ENCODE assay signal across 24 cellular contexts in the genomic region with DNA sequence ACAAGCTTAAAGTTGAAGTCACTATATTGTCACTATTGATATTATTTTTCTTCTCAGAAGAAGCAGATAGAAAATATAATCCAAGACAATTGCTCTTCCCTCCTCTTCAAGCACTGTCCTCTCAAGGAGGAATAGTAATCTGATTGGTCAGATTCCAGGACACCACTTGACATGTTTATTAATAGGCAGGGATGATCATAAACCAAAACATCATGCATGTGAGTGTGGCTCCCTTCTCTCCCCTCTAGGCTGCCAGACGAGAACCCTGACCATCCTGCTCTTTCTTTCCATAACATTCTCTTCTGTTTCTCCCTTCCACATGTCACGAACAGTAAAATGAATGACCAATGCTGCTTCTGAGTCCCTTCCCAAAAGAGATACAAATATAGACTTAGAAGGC. TPM values are rescaled to one million over a fixed set of nuclear protein-coding genes. Genes with fewer than 3 reads are reported as not detected.
DNase-seq lines count a peak whose midpoint lies in the region; ATAC-seq and TF ChIP-seq lines count a peak whose summit lies in the region.
"Had no signal": no experiment of that assay in that cellular context is flagged by ENCODE, and none has a peak within 500 bp of the region (broad histone marks: within the 10 kb centered on the region; RNA-seq: fewer than 3 reads in every experiment).

No MANE protein-coding gene starts in this region.

- POLR2A ChIA-PET in SK-N-SH (lab: Yijun Ruan, JAX), result no interaction called here

- no peak overlapping the region for H3K27ac ChIP-seq in SK-N-SH (ENCODE audit: low read depth in 2 of 2, low read length in 1 of 2)
- peak overlapping the region; percentile 53; the same call in 1 of the 2 replicates for H3K27ac ChIP-seq in SK-N-MC

- H3K4me3 ChIP-seq in SK-N-SH (ENCODE audit: low read depth in 2 of 2, low read length in 1 of 2), result no peak overlapping the region
- H3K4me3 ChIP-seq in SK-N-MC, result peak overlapping the region; percentile 23; the same call in 1 of the 2 replicates
- H3K4me3 ChIP-seq: MG63 had no signal

- peaks cover 5 to 8% of the 10 kb centered on the region in 2 experiments; a peak in 3 of 4 replicates for H3K4me1 ChIP-seq in SK-N-SH (ENCODE audit: control insufficient read depth in 1 of 2, insufficient read depth in 2 of 2, low read depth in 1 of 2, low read length in 1 of 2)

- CTCF ChIA-PET in SK-N-SH (lab: Yijun Ruan, JAX), result interaction anchor here (1.2 to 1.5 kb wide), 2 partner anchors 16 to 22 kb away, joined by 3 to 5 read pairs; no protein-coding TSS in a partner anchor
- CTCF ChIA-PET in activated CD8-positive, alpha-beta memory T cell treated with anti-CD3 and anti-CD28 coated beads, Interleukin-2, amount 10 ng/mL, durations not matched to agents 7 days and 5 days (lab: Charles Lee), result interaction anchor here (1.3 kb wide), 1 partner anchor 43 kb away, joined by 3 read pairs; a partner anchor contains a TSS

- H3K79me2 ChIP-seq in SK-N-SH (ENCODE audit: insufficient read depth), result peaks cover 97% of the 10 kb centered on the region

- H3K27me3 ChIP-seq in SK-N-SH (ENCODE audit: insufficient read depth), result no peaks in the 10 kb centered on the region
- H3K27me3 ChIP-seq: MG63 had no signal

- WGBS in SK-N-SH (ENCODE audit: low lambda C conversion rate), result 86% methylated on average over 2 of the region's 2 CpGs

- H3K4me3 Mint-ChIP-seq in activated CD8-positive, alpha-beta memory T cell treated with anti-CD3 and anti-CD28 coated beads, Interleukin-2, amount 10 ng/mL, durations not matched to agents 7 days and 5 days, result no peak overlapping the region
- H3K4me3 Mint-ChIP-seq: CD8-positive, alpha-beta T cell; IgD-negative memory B cell had no signal

- peaks cover 60% of the 10 kb centered on the region for H3K4me1 Mint-ChIP-seq in activated CD8-positive, alpha-beta memory T cell treated with anti-CD3 and anti-CD28 coated beads, Interleukin-2, amount 10 ng/mL, durations not matched to agents 7 days and 5 days

- no peak overlapping the region for H3K27ac Mint-ChIP-seq in activated CD8-positive, alpha-beta memory T cell treated with anti-CD3 and anti-CD28 coated beads, Interleukin-2, amount 10 ng/mL, durations not matched to agents 7 days and 5 days
- H3K27ac Mint-ChIP-seq: CD8-positive, alpha-beta T cell had no signal

- H3K9me2 ChIP-seq in SK-N-SH, result no peaks in the 10 kb centered on the region

- H2AFZ ChIP-seq in SK-N-SH (ENCODE audit: low read depth), result no peak overlapping the region

- H3K36me3 Mint-ChIP-seq in activated CD8-positive, alpha-beta memory T cell treated with anti-CD3 and anti-CD28 coated beads, Interleukin-2, amount 10 ng/mL, durations not matched to agents 7 days and 5 days, result peaks cover 40% of the 10 kb centered on the region

- DNase-seq in SK-N-SH, result no peak
- no peak for DNase-seq in SK-N-MC (ENCODE audit: low read depth, low spot score)
- peak; percentile 68 for DNase-seq in myocyte (ENCODE audit: low read depth)
- DNase-seq in activated CD8-positive, alpha-beta memory T cell treated with anti-CD3 and anti-CD28 coated beads, Interleukin-2, amount 10 ng/mL, durations not matched to agents 7 days and 5 days, result no peak
- DNase-seq in iPS-NIHi7 (ENCODE audit: extremely low spot score), result no peak
- DNase-seq in SKM-1 treated with dmso at 0.1 percent for 144 hours (lab: John Stamatoyannopoulos, UW; ENCODE audit: unreplicated experiment), result no peak
- DNase-seq: AML-193; C1 segment of cervical spinal cord; Calu3; CD8-positive, alpha-beta T cell; GDM1; GOT3; HCEC 1CT; Karpas-422; MG63; NCI-H187 treated with DMSO at 0.1 percent for 48 hours; NCI-H2171; NCI-H345; NCI-H524 treated with DMSO at 0.1 percent for 48 hours; NCI-H82; SIG-M5 had no signal

- no peaks in the 10 kb centered on the region for H3K27me3 Mint-ChIP-seq in activated CD8-positive, alpha-beta memory T cell treated with anti-CD3 and anti-CD28 coated beads, Interleukin-2, amount 10 ng/mL, durations not matched to agents 7 days and 5 days
- H3K27me3 Mint-ChIP-seq: IgD-negative memory B cell had no signal

- H3K9ac ChIP-seq in SK-N-SH (no peak overlapping the region), SK-N-MC (ENCODE audit: insufficient read length) (no peak overlapping the region)

- H3K36me3 ChIP-seq in SK-N-SH (replicated peaks in 1 of 2; ENCODE audit: control insufficient read depth in 1 of 2, insufficient read depth in 2 of 2, low read length in 1 of 2), result peaks cover 22 to 26% of the 10 kb centered on the region in 2 experiments
- H3K36me3 ChIP-seq in SK-N-MC (ENCODE audit: insufficient read depth, low read length), result peaks cover 27% of the 10 kb centered on the region

- H3K4me2 ChIP-seq in SK-N-SH, result 0 out of 2 replicates have a peak overlapping the region, but pooled peaks have one; percentile 6

- no peak for TF ChIP-seq EP300 in SK-N-SH (IDR thresholded peaks at IDR 0.05; ENCODE audit: borderline replicate concordance in 1 of 2, low read depth in 1 of 2, low read length in 1 of 2)

- H3K9me3 Mint-ChIP-seq in activated CD8-positive, alpha-beta memory T cell treated with anti-CD3 and anti-CD28 coated beads, Interleukin-2, amount 10 ng/mL, durations not matched to agents 7 days and 5 days (ENCODE audit: low read depth), result no peaks in the 10 kb centered on the region
- H3K9me3 Mint-ChIP-seq: CD8-positive, alpha-beta T cell; IgD-negative memory B cell had no signal

- no peak for TF ChIP-seq CTCF in SK-N-SH (IDR thresholded peaks at IDR 0.05)

- peaks cover 18% of the 10 kb centered on the region for H4K20me1 ChIP-seq in SK-N-SH (ENCODE audit: insufficient read depth)

- TF ChIP-seq RAD21 in SK-N-SH (IDR thresholded peaks at IDR 0.05; ENCODE audit: low read length), result no peak

- ATAC-seq in SK-N-SH treated with all-trans-retinoic acid at 6 μM for 48 hours, result no peak; the same call in 2 of the 3 replicates
- ATAC-seq in activated CD8-positive, alpha-beta memory T cell treated with anti-CD3 and anti-CD28 coated beads, Interleukin-2, amount 10 ng/mL, durations not matched to agents 7 days and 5 days, result no peak
- ATAC-seq: CD8-positive, alpha-beta T cell; Panc1 had no signal

- H3K9me3 ChIP-seq in SK-N-SH (no peaks in the 10 kb centered on the region), SK-N-MC (ENCODE audit: low read depth, low read length) (0 out of 2 replicates have a peak, but pooled peaks cover 5% of the 10 kb centered on the region)
- H3K9me3 ChIP-seq: MG63 had no signal

- peaks cover 19% of the 10 kb centered on the region for H3F3A ChIP-seq in SK-N-SH (replicated peaks; ENCODE audit: insufficient read depth)

TF ChIP-seq in SK-N-SH, 30 proteins besides CTCF, POLR2A, EP300 and RAD21 (continues in another document):
- TF ChIP-seq CHD2 (IDR thresholded peaks at IDR 0.05; ENCODE audit: low read length, partially characterized antibody) (no peak), EZH2phosphoT487 (IDR thresholded peaks at IDR 0.05; ENCODE audit: borderline replicate concordance, low read depth) (no peak), ELF1 (IDR thresholded peaks at IDR 0.05) (no peak), FOXJ3 (CRISPR knock-in tag; IDR thresholded peaks at IDR 0.05) (no peak)
- TF ChIP-seq, protein P1, sequence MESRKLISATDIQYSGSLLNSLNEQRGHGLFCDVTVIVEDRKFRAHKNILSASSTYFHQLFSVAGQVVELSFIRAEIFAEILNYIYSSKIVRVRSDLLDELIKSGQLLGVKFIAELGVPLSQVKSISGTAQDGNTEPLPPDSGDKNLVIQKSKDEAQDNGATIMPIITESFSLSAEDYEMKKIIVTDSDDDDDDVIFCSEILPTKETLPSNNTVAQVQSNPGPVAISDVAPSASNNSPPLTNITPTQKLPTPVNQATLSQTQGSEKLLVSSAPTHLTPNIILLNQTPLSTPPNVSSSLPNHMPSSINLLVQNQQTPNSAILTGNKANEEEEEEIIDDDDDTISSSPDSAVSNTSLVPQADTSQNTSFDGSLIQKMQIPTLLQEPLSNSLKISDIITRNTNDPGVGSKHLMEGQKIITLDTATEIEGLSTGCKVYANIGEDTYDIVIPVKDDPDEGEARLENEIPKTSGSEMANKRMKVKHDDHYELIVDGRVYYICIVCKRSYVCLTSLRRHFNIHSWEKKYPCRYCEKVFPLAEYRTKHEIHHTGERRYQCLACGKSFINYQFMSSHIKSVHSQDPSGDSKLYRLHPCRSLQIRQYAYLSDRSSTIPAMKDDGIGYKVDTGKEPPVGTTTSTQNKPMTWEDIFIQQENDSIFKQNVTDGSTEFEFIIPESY (IDR thresholded peaks at IDR 0.05; ENCODE audit: borderline replicate concordance, low read depth), result no peak

RNA-seq across cellular contexts. Expression of a gene that starts 7.5 kb away (rescaled TPM):
- 15.5 and 16.7 TPM in 2 replicates for polyA plus RNA-seq in SK-N-SH (2012; rRNA removed)
- polyA plus RNA-seq in SK-N-SH (2012; cell fraction: cytosol; rRNA removed), result 22.0 and 27.8 TPM in 2 replicates
- 8.9 and 15.9 TPM in 2 replicates for polyA plus RNA-seq in SK-N-SH (2012; cell fraction: nucleus; rRNA removed)
- 34.4 and 38.5 TPM in 2 replicates for total RNA-seq in myocyte
- polyA plus RNA-seq in myocyte (2012), result 16.9 TPM
- total RNA-seq in activated CD8-positive, alpha-beta memory T cell treated with anti-CD3 and anti-CD28 coated beads, Interleukin-2, amount 10 ng/mL, durations not matched to agents 7 days and 5 days, result 10 to 100 TPM; 42.6 to 43.0 TPM

RNA-seq across cellular contexts. Expression of a gene that starts 42.5 kb away (rescaled TPM):
- 13.8 and 14.9 TPM in 2 replicates for polyA plus RNA-seq in SK-N-SH (2012; rRNA removed)
- polyA plus RNA-seq in SK-N-SH (2012; cell fraction: cytosol; rRNA removed), result 16.2 and 16.7 TPM in 2 replicates
- 24.5 and 36.9 TPM in 2 replicates for polyA plus RNA-seq in SK-N-SH (2012; cell fraction: nucleus; rRNA removed)
- total RNA-seq in myocyte, result 2.2 and 5.5 TPM in 2 replicates
- polyA plus RNA-seq in myocyte (2012), result 0.64 TPM
- 10 to 100 TPM; 44.1 to 62.7 TPM for total RNA-seq in activated CD8-positive, alpha-beta memory T cell treated with anti-CD3 and anti-CD28 coated beads, Interleukin-2, amount 10 ng/mL, durations not matched to agents 7 days and 5 days
